ENCODE assay signal across 15 cellular contexts in genomic region chr7:158808126-158808525, GRCh38. TPM values are rescaled to one million over a fixed set of nuclear protein-coding genes. Genes with fewer than 3 reads are reported as not detected.
DNase-seq lines count a peak whose midpoint lies in the region; ATAC-seq and TF ChIP-seq lines count a peak whose summit lies in the region.
"Had no signal": no experiment of that assay in that cellular context is flagged by ENCODE, and none has a peak within 500 bp of the region (broad histone marks: within the 10 kb centered on the region; RNA-seq: fewer than 3 reads in every experiment).

No MANE protein-coding gene starts in this region.

- H3K4me1 ChIP-seq in left ventricle myocardium inferior (peaks cover 73% of the 10 kb centered on the region), thoracic aorta (ENCODE audit: control insufficient read depth in 1 of 2, low read depth in 2 of 2) (peaks cover 22 to 47% of the 10 kb centered on the region in 2 donors)
- peaks cover 22 to 43% of the 10 kb centered on the region in 2 donors for H3K4me1 ChIP-seq in naive thymus-derived CD4-positive, alpha-beta T cell (ENCODE audit: control insufficient read depth in 2 of 2, insufficient read depth in 2 of 2, low read length in 2 of 2)

- H3K27me3 ChIP-seq in left ventricle myocardium inferior (ENCODE audit: low read depth) = no peaks in the 10 kb centered on the region
- H3K27me3 ChIP-seq in naive thymus-derived CD4-positive, alpha-beta T cell (ENCODE audit: control insufficient read depth in 2 of 2, insufficient read depth in 2 of 2, low read length in 2 of 2) = no peaks in the 10 kb centered on the region
- no peaks in the 10 kb centered on the region for H3K27me3 ChIP-seq in thoracic aorta (replicated peaks; ENCODE audit: insufficient read depth)
- H3K27me3 ChIP-seq: MG63 had no signal

- H3K4me3 ChIP-seq in left ventricle myocardium inferior (no peak overlapping the region), thoracic aorta (no peak overlapping the region)
- no peak overlapping the region for H3K4me3 ChIP-seq in naive thymus-derived CD4-positive, alpha-beta T cell (ENCODE audit: low read length)
- H3K4me3 ChIP-seq: MG63 had no signal

- peak overlapping the region; percentile 27 to 75 for H3K27ac Mint-ChIP-seq in T-cell
- H3K27ac Mint-ChIP-seq in naive thymus-derived CD4-positive, alpha-beta T cell = peak overlapping the region in 7 of 9 donors; percentile 62 to 98 (median 84)

- no peak overlapping the region for H3K4me3 Mint-ChIP-seq in T-cell
- H3K4me3 Mint-ChIP-seq in naive thymus-derived CD4-positive, alpha-beta T cell = no peak overlapping the region
- H3K4me3 Mint-ChIP-seq: CD14-positive monocyte had no signal

- ATAC-seq in T-cell (replicated peaks in 1 of 4) = no peak
- ATAC-seq in naive thymus-derived CD4-positive, alpha-beta T cell = no peak
- ATAC-seq in thoracic aorta (ENCODE audit: insufficient number of reproducible peaks, low FRiP score, low read depth) = no peak

- no peak for TF ChIP-seq CTCF in left ventricle myocardium inferior (IDR thresholded peaks at IDR 0.05; ENCODE audit: borderline replicate concordance)
- no peak for TF ChIP-seq CTCF in thoracic aorta (IDR thresholded peaks at IDR 0.05)

- CTCF ChIA-PET in T-cell (lab: Charles Lee) = no interaction called here
- CTCF ChIA-PET in naive thymus-derived CD4-positive, alpha-beta T cell (lab: Charles Lee) = no interaction called here

- intact Hi-C loops in left ventricle myocardium inferior (cut with micrococcal nuclease) (no loop called here), cardiac septum (cut with DNase I) (no loop called here), posterior vena cava (cut with DNase I) (no loop called here)
- intact Hi-C loops in naive thymus-derived CD4-positive, alpha-beta T cell (cut with micrococcal nuclease) = no loop called here

- H3K27ac ChIP-seq in left ventricle myocardium inferior (replicated peaks) (peak overlapping the region; percentile 29), thoracic aorta (peak overlapping the region; percentile 24 to 40)
- no peak overlapping the region for H3K27ac ChIP-seq in naive thymus-derived CD4-positive, alpha-beta T cell (ENCODE audit: low read depth, low read length)
- H3K27ac ChIP-seq: KMS-11 had no signal

- peaks cover 15% of the 10 kb centered on the region for H3K36me3 ChIP-seq in left ventricle myocardium inferior
- peaks cover 0 to 26% (median 3%) of the 10 kb centered on the region in 3 experiments for H3K36me3 ChIP-seq in naive thymus-derived CD4-positive, alpha-beta T cell (ENCODE audit: control insufficient read depth in 2 of 3, insufficient read depth in 3 of 3, low read length in 3 of 3)
- peaks cover 5% of the 10 kb centered on the region for H3K36me3 ChIP-seq in thoracic aorta
- H3K36me3 ChIP-seq: MG63 had no signal

- no peaks in the 10 kb centered on the region for H3K9me3 ChIP-seq in left ventricle myocardium inferior (replicated peaks)
- no peaks in the 10 kb centered on the region for H3K9me3 ChIP-seq in naive thymus-derived CD4-positive, alpha-beta T cell (ENCODE audit: control insufficient read depth in 2 of 3, low read length in 3 of 3)
- no peaks in the 10 kb centered on the region for H3K9me3 ChIP-seq in thoracic aorta
- H3K9me3 ChIP-seq: MG63 had no signal

- H3K9me3 Mint-ChIP-seq in T-cell = peaks cover 0 to 3% (median 0%) of the 10 kb centered on the region in 3 donors
- peaks cover 0 to 13% (median 0%) of the 10 kb centered on the region in 11 donors for H3K9me3 Mint-ChIP-seq in naive thymus-derived CD4-positive, alpha-beta T cell

- no peaks in the 10 kb centered on the region for H3K27me3 Mint-ChIP-seq in T-cell
- H3K27me3 Mint-ChIP-seq in naive thymus-derived CD4-positive, alpha-beta T cell = no peaks in the 10 kb centered on the region

- no peak for DNase-seq in left ventricle myocardium inferior
- no peak for DNase-seq in cardiac septum (ENCODE audit: low spot score)
- DNase-seq in T-cell = no peak
- no peak for DNase-seq in naive thymus-derived CD4-positive, alpha-beta T cell
- no peak for DNase-seq in thoracic aorta (ENCODE audit: low spot score)
- DNase-seq in posterior vena cava (ENCODE audit: low spot score) = no peak
- DNase-seq in NCI-H1105 treated with DMSO at 0.1 percent for 48 hours (lab: John Stamatoyannopoulos, UW) = no peak
- DNase-seq: EL, MG63, NCI-H1092 treated with DMSO at 0.1 percent for 48 hours, NCI-H187, NCI-H69, SHP77 treated with DMSO at 0.1 percent for 48 hours had no signal

- POLR2A ChIA-PET in T-cell (lab: Charles Lee) = interaction anchor here (0.9 to 1.0 kb wide), 2 partner anchors 12 to 16 kb away, joined by 3 read pairs; no protein-coding TSS in a partner anchor
- POLR2A ChIA-PET in naive thymus-derived CD4-positive, alpha-beta T cell (lab: Charles Lee) = interaction anchor here (0.8 to 4.6 kb wide), 3 partner anchors 11 to 15 kb away, joined by 3 to 15 read pairs (median 3); no protein-coding TSS in a partner anchor

- H3K4me1 Mint-ChIP-seq in T-cell = peaks cover 63 to 82% (median 77%) of the 10 kb centered on the region in 3 donors
- peaks cover 46 to 94% (median 73%) of the 10 kb centered on the region in 7 donors for H3K4me1 Mint-ChIP-seq in naive thymus-derived CD4-positive, alpha-beta T cell

- H3K36me3 Mint-ChIP-seq in T-cell = peaks cover 45% of the 10 kb centered on the region
- peaks cover 8 to 56% (median 43%) of the 10 kb centered on the region in 5 donors for H3K36me3 Mint-ChIP-seq in naive thymus-derived CD4-positive, alpha-beta T cell

RNA-seq across cellular contexts. Expression of gene ESYT2, which starts 21.2 kb away (rescaled TPM):
- total RNA-seq in left ventricle myocardium inferior (41.1 TPM), cardiac septum (45.6 TPM), T-cell (100 to 1,000 TPM in 4 of 5 donors, 10 to 100 TPM in 1; 99.0 to 122 (median 116) TPM), thoracic aorta (100 to 1,000 TPM; 196 to 218 TPM), posterior vena cava (100 to 1,000 TPM; 145 to 181 TPM)
- total RNA-seq in naive thymus-derived CD4-positive, alpha-beta T cell = 100 to 1,000 TPM; 103 to 129 (median 113) TPM
- 10 to 100 TPM; 46.3 to 87.2 TPM for polyA plus RNA-seq in naive thymus-derived CD4-positive, alpha-beta T cell

RNA-seq across cellular contexts. Expression of gene DYNC2I1, which starts 48.2 kb away (rescaled TPM):
- total RNA-seq in left ventricle myocardium inferior (31.1 TPM), cardiac septum (24.8 TPM), T-cell (10 to 100 TPM; 12.7 to 20.6 (median 15.1) TPM), thoracic aorta (10 to 100 TPM; 17.1 to 34.0 TPM), posterior vena cava (10 to 100 TPM; 21.7 to 29.9 TPM)
- 10 to 100 TPM; 10.5 to 27.9 (median 15.4) TPM for total RNA-seq in naive thymus-derived CD4-positive, alpha-beta T cell
- polyA plus RNA-seq in naive thymus-derived CD4-positive, alpha-beta T cell = 10 to 100 TPM; 16.8 to 22.1 TPM
